ENCODE assay signal across 1 cellular context in the genomic region with DNA sequence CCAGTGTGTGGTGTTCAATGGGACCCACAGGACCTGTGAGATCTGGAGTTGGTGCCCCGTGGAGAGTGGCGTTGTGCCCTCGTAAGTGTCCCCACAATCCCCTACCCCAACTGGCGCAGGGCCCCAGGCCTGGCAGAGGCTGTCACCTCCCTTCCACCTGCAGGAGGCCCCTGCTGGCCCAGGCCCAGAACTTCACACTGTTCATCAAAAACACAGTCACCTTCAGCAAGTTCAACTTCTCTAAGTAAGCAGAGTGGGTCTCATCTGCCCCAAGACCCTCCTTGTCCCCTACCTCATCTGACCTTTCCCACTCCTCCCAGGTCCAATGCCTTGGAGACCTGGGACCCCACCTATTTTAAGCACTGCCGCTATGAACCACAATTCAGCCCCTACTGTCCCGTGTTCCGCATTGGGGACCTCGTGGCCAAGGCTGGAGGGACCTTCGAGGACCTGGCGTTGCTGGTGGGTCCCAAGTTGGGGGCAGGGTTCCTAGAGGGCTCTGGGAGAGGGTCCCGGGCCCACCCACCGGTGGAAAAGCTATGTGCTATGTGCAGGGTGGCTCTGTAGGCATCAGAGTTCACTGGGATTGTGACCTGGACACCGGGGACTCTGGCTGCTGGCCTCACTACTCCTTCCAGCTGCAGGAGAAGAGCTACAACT.
TF ChIP-seq lines count a peak whose summit lies in the region.

No MANE protein-coding gene starts in this region.

TF ChIP-seq in WTC11, 78 proteins besides CTCF, POLR2A, EP300 and RAD21 (continued from another document):
- TF ChIP-seq CREB1 (CRISPR knock-in tag; IDR thresholded peaks at IDR 0.05) (no peak), SOX15 (CRISPR knock-in tag; IDR thresholded peaks at IDR 0.05) (no peak), ETV6 (CRISPR knock-in tag; IDR thresholded peaks at IDR 0.05) (no peak), GRHL2 (CRISPR knock-in tag; IDR thresholded peaks at IDR 0.05; ENCODE audit: insufficient replicate concordance, severe bottlenecking) (no peak), ZNF138 (CRISPR knock-in tag; conservative IDR thresholded peaks at IDR 0.05) (no peak), SMAD4 (CRISPR knock-in tag; IDR thresholded peaks at IDR 0.05) (no peak), NFATC4 (CRISPR knock-in tag; IDR thresholded peaks at IDR 0.05) (no peak), OVOL2 (CRISPR knock-in tag; IDR thresholded peaks at IDR 0.05; ENCODE audit: borderline replicate concordance) (no peak)
- TF ChIP-seq, protein P1, sequence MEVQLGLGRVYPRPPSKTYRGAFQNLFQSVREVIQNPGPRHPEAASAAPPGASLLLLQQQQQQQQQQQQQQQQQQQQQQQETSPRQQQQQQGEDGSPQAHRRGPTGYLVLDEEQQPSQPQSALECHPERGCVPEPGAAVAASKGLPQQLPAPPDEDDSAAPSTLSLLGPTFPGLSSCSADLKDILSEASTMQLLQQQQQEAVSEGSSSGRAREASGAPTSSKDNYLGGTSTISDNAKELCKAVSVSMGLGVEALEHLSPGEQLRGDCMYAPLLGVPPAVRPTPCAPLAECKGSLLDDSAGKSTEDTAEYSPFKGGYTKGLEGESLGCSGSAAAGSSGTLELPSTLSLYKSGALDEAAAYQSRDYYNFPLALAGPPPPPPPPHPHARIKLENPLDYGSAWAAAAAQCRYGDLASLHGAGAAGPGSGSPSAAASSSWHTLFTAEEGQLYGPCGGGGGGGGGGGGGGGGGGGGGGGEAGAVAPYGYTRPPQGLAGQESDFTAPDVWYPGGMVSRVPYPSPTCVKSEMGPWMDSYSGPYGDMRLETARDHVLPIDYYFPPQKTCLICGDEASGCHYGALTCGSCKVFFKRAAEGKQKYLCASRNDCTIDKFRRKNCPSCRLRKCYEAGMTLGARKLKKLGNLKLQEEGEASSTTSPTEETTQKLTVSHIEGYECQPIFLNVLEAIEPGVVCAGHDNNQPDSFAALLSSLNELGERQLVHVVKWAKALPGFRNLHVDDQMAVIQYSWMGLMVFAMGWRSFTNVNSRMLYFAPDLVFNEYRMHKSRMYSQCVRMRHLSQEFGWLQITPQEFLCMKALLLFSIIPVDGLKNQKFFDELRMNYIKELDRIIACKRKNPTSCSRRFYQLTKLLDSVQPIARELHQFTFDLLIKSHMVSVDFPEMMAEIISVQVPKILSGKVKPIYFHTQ (CRISPR knock-in tag; IDR thresholded peaks at IDR 0.05): no peak
- TF ChIP-seq, protein P2, sequence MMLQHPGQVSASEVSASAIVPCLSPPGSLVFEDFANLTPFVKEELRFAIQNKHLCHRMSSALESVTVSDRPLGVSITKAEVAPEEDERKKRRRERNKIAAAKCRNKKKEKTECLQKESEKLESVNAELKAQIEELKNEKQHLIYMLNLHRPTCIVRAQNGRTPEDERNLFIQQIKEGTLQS (CRISPR knock-in tag; conservative IDR thresholded peaks at IDR 0.05): no peak
TF ChIP-seq in WTC11: peak in this region for 0.
